11 cellular contexts compared by ENCODE assay signal in the genomic region with DNA sequence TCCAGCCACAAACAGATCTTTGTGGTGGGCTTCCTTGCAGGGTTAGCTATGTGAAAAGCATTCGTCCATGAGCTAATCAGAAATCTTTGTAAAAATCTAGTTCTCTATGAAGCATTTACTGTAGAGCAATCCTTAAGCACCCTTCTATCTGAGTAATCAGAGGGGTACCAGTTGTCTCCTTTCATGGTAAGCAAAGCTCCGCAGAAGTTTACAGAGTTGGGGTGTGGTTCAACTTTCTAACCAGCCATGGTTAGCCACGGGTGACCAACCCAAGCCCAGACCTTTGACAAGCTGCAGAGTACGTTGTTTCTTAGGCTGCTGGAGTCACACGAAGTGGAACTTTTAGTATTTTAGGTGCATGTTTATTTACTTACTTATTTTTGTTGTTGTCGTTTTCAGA.
A peak's percentile ranks its signal among the peaks of the same experiment; 100 is the strongest.
DNase-seq lines count a peak whose midpoint lies in the region; ATAC-seq and TF ChIP-seq lines count a peak whose summit lies in the region.
"Had no signal": no experiment of that assay in that cellular context is flagged by ENCODE, and none has a peak within 500 bp of the region (broad histone marks: within the 10 kb centered on the region; RNA-seq: fewer than 3 reads in every experiment).

No MANE protein-coding gene starts in this region.

- H3K4me3 Mint-ChIP-seq in H9: no peak overlapping the region
- no peak overlapping the region for H3K4me3 Mint-ChIP-seq in glutamatergic neuron (ENCODE audit: unreplicated experiment)

- no peak overlapping the region for H4K91ac ChIP-seq in H9 (ENCODE audit: insufficient read length, low read depth, low read length)

- H3K27me3 Mint-ChIP-seq in H9 (ENCODE audit: low read depth) (no peaks in the 10 kb centered on the region), glutamatergic neuron (ENCODE audit: unreplicated experiment) (peaks cover 3% of the 10 kb centered on the region)

- H3K27ac Mint-ChIP-seq in H9: peak overlapping the region in 2 of 3 experiments; percentile 32 to 48; a peak in 2 of 7 replicates
- H3K27ac Mint-ChIP-seq in glutamatergic neuron (ENCODE audit: unreplicated experiment): no peak overlapping the region

- no peak overlapping the region for H2AK5ac ChIP-seq in H9 (ENCODE audit: insufficient read length, low read length)

- H2BK12ac ChIP-seq in H9 (ENCODE audit: insufficient read length, low read depth, low read length): no peak overlapping the region

- TSS peak; percentile 1 for BruUV-seq in PC-9 (replicated peaks; lab: Mats Ljungman, UMichigan)

- TF ChIP-seq EP300 in sigmoid colon (IDR thresholded peaks at IDR 0.05): no peak

- CTCF ChIA-PET in PC-9 (lab: Charles Lee): no interaction called here

- H3K4me3 ChIP-seq in PC-9 (no peak overlapping the region), sigmoid colon (no peak overlapping the region), esophagus squamous epithelium (no peak overlapping the region)

- no peak overlapping the region for H2BK120ac ChIP-seq in H9 (ENCODE audit: low read depth, low read length, poor library complexity, severe bottlenecking)

- H3K9me3 ChIP-seq in H9 (ENCODE audit: control insufficient read depth, low read depth, low read length) (no peaks in the 10 kb centered on the region), PC-9 (ENCODE audit: insufficient read depth, low read depth) (no peaks in the 10 kb centered on the region), sigmoid colon (no peaks in the 10 kb centered on the region), esophagus squamous epithelium (no peaks in the 10 kb centered on the region)

- H3K4me1 Mint-ChIP-seq in H9: peaks cover 12 to 13% of the 10 kb centered on the region in 2 experiments
- peaks cover 11% of the 10 kb centered on the region for H3K4me1 Mint-ChIP-seq in glutamatergic neuron (ENCODE audit: low read depth, unreplicated experiment)

- no peaks in the 10 kb centered on the region; the same call in 1 of the 2 replicates for H3K36me3 ChIP-seq in PC-9 (ENCODE audit: low read depth)
- H3K36me3 ChIP-seq in sigmoid colon: peaks cover 0 to 12% (median 5%) of the 10 kb centered on the region in 4 donors
- peaks cover 0 to 51% (median 0%) of the 10 kb centered on the region in 3 donors for H3K36me3 ChIP-seq in esophagus squamous epithelium

- intact Hi-C loops in PC-9 (cut with micrococcal nuclease; ENCODE audit: unreplicated experiment): loop anchor here (2.0 kb wide), 1 partner anchor 35 kb away; no protein-coding TSS in a partner anchor
- intact Hi-C loops in sigmoid colon (cut with DNase I): no loop called here
- intact Hi-C loops in esophagus squamous epithelium (cut with DNase I): no loop called here

- H3K14ac ChIP-seq in H9 (ENCODE audit: insufficient read depth, low read length): no peak overlapping the region

- POLR2A ChIA-PET in PC-9 (lab: Charles Lee; ENCODE audit: unreplicated experiment): interaction anchor here (0.6 kb wide), 1 partner anchor 124 kb away, joined by 3 read pairs; no protein-coding TSS in a partner anchor

- no peak overlapping the region for H3K18ac ChIP-seq in H9 (ENCODE audit: insufficient read length, low read depth, low read length)

- no peak overlapping the region for H3K9ac ChIP-seq in H9 (ENCODE audit: extremely low read depth, insufficient read length, low read length)

- no peak overlapping the region for H2BK15ac ChIP-seq in H9 (ENCODE audit: low read depth, low read length)

- no peaks in the 10 kb centered on the region for H3K23me2 ChIP-seq in H9 (ENCODE audit: insufficient read length, low read depth, low read length, poor library complexity, severe bottlenecking)

- DNase-seq in H9: no peak
- no peak for DNase-seq in PC-9
- DNase-seq in sigmoid colon: peak; percentile 34
- no peak for DNase-seq in esophagus squamous epithelium (lab: John Stamatoyannopoulos, UW)
- DNase-seq in glutamatergic neuron: no peak
- DNase-seq in foreskin keratinocyte: no peak
- DNase-seq: activated gamma-delta T cell; hippocampal formation; NCI-H1694 treated with DMSO at 0.1 percent for 48 hours; stimulated activated naive CD4-positive, alpha-beta T cell treated with Interleukin-2 at 50 U/mL for 16 hours had no signal

- no peak overlapping the region for H3T11ph ChIP-seq in H9 (ENCODE audit: low read length)

- peak; percentile 33 for ATAC-seq in GM18907 (IDR thresholded peaks at IDR 0.05; ENCODE audit: unreplicated experiment)
- ATAC-seq in foreskin keratinocyte: no peak

- TF ChIP-seq CTCF in H9 (conservative IDR thresholded peaks at IDR 0.05) (no peak), PC-9 (conservative IDR thresholded peaks at IDR 0.05) (no peak), sigmoid colon (IDR thresholded peaks at IDR 0.05) (no peak), esophagus squamous epithelium (IDR thresholded peaks at IDR 0.05) (no peak), glutamatergic neuron (IDR thresholded peaks at IDR 0.05; ENCODE audit: partially characterized antibody, unreplicated experiment) (no peak), foreskin keratinocyte (conservative IDR thresholded peaks at IDR 0.05) (no peak)

- H3K4ac ChIP-seq in H9 (ENCODE audit: low read depth, low read length): no peak overlapping the region

- TF ChIP-seq POLR2A in sigmoid colon (IDR thresholded peaks at IDR 0.05) (no peak), esophagus squamous epithelium (IDR thresholded peaks at IDR 0.05) (no peak)

- no peak overlapping the region for H2BK20ac ChIP-seq in H9 (ENCODE audit: low read depth, low read length, poor library complexity, severe bottlenecking)

- peaks cover 3% of the 10 kb centered on the region; the same call in 1 of the 2 replicates for H3K79me2 ChIP-seq in H9 (ENCODE audit: insufficient read depth, low read length)
- peaks cover 67% of the 10 kb centered on the region for H3K79me2 ChIP-seq in PC-9 (ENCODE audit: low read depth)

- H3K27ac ChIP-seq in H9 (ENCODE audit: insufficient read length, low read depth, low read length): no peak overlapping the region
- H3K27ac ChIP-seq in PC-9: peak overlapping the region; percentile 6; the same call in 1 of the 2 replicates
- peak overlapping the region in 3 of 4 donors; percentile 19 to 93 (median 63) for H3K27ac ChIP-seq in sigmoid colon
- peak overlapping the region in 2 of 4 donors; percentile 28 to 37 for H3K27ac ChIP-seq in esophagus squamous epithelium
- no peak overlapping the region for H3K27ac ChIP-seq in foreskin keratinocyte

- peaks cover 41% of the 10 kb centered on the region; the same call in 1 of the 2 replicates for H3F3A ChIP-seq in PC-9 (ENCODE audit: insufficient read depth, low read depth)

- H4K20me1 ChIP-seq in H9 (ENCODE audit: control insufficient read depth, insufficient read depth, insufficient read length): no peaks in the 10 kb centered on the region
- peaks cover 32% of the 10 kb centered on the region; the same call in 1 of the 2 replicates for H4K20me1 ChIP-seq in PC-9 (ENCODE audit: insufficient read depth)

- H3K36me3 Mint-ChIP-seq in H9 (ENCODE audit: insufficient read depth in 1 of 3, low read depth in 3 of 3) (peaks cover 8 to 30% (median 18%) of the 10 kb centered on the region in 3 experiments; a peak in 6 of 7 replicates), glutamatergic neuron (ENCODE audit: unreplicated experiment) (no peaks in the 10 kb centered on the region)

- peaks cover 3% of the 10 kb centered on the region; the same call in 1 of the 2 replicates for H3K4me1 ChIP-seq in H9 (ENCODE audit: insufficient read depth, low read length)
- H3K4me1 ChIP-seq in PC-9 (replicated peaks; ENCODE audit: insufficient read depth): peaks cover 10% of the 10 kb centered on the region; the same call in 1 of the 2 replicates
- peaks cover 0 to 30% (median 26%) of the 10 kb centered on the region in 4 donors for H3K4me1 ChIP-seq in sigmoid colon
- H3K4me1 ChIP-seq in esophagus squamous epithelium: peaks cover 0 to 31% (median 2%) of the 10 kb centered on the region in 3 donors
- H3K4me1 ChIP-seq in foreskin keratinocyte: peaks cover 4% of the 10 kb centered on the region

- H4K5ac ChIP-seq in H9 (ENCODE audit: insufficient read length, low read depth, low read length): no peak overlapping the region

- H3K23ac ChIP-seq in H9 (ENCODE audit: insufficient read length, low read depth, low read length): no peak overlapping the region

- no CpG with 5 or more reads among the region's 6 CpGs for WGBS in H9 (ENCODE audit: extremely low coverage, insufficient read length, low lambda C conversion rate)
- 47 to 56% methylated on average over 6 of the region's 6 CpGs for WGBS in sigmoid colon, 2 donors
- 65 to 69% methylated on average over 6 of the region's 6 CpGs for WGBS in esophagus squamous epithelium, 2 donors

- H2AFZ ChIP-seq in H9 (ENCODE audit: low read length) (no peak overlapping the region), PC-9 (no peak overlapping the region)

- no peak overlapping the region for H3K56ac ChIP-seq in H9 (ENCODE audit: insufficient read length, low read depth, low read length)

- no peaks in the 10 kb centered on the region for H3K27me3 ChIP-seq in H9 (ENCODE audit: insufficient read depth, low read length)
- H3K27me3 ChIP-seq in PC-9 (ENCODE audit: insufficient read depth, low read depth): no peaks in the 10 kb centered on the region
- no peaks in the 10 kb centered on the region for H3K27me3 ChIP-seq in sigmoid colon
- H3K27me3 ChIP-seq in esophagus squamous epithelium: no peaks in the 10 kb centered on the region
- no peaks in the 10 kb centered on the region for H3K27me3 ChIP-seq in foreskin keratinocyte

- peaks cover 5% of the 10 kb centered on the region for H3K79me1 ChIP-seq in H9 (ENCODE audit: insufficient read depth, low read depth, low read length, poor library complexity, severe bottlenecking)

- no peak overlapping the region for H3K4me2 ChIP-seq in H9 (ENCODE audit: insufficient read depth, insufficient read length, low read length)
- H3K4me2 ChIP-seq in PC-9: no peak overlapping the region

- H4K8ac ChIP-seq in H9 (replicated peaks; ENCODE audit: insufficient read length, low read depth, low read length): no peak overlapping the region

- H3K9me3 Mint-ChIP-seq in H9 (no peaks in the 10 kb centered on the region), glutamatergic neuron (ENCODE audit: unreplicated experiment) (no peaks in the 10 kb centered on the region)

- no peaks in the 10 kb centered on the region for H3K9me2 ChIP-seq in PC-9 (ENCODE audit: insufficient read depth)

- peak overlapping the region; percentile 53 for H2BK5ac ChIP-seq in H9 (ENCODE audit: insufficient read length, low read length)

Comparison
In these comparisons a context has a peak if more than half of its experiments do, and no peak if none do; other contexts are left out.
1. H3K27ac ChIP-seq: peak in PC-9 (single experiment) and sigmoid colon (3 of 4); none in H9 (single experiment) and foreskin keratinocyte (single experiment).